15 cellular contexts compared by ENCODE assay signal in the genomic region with DNA sequence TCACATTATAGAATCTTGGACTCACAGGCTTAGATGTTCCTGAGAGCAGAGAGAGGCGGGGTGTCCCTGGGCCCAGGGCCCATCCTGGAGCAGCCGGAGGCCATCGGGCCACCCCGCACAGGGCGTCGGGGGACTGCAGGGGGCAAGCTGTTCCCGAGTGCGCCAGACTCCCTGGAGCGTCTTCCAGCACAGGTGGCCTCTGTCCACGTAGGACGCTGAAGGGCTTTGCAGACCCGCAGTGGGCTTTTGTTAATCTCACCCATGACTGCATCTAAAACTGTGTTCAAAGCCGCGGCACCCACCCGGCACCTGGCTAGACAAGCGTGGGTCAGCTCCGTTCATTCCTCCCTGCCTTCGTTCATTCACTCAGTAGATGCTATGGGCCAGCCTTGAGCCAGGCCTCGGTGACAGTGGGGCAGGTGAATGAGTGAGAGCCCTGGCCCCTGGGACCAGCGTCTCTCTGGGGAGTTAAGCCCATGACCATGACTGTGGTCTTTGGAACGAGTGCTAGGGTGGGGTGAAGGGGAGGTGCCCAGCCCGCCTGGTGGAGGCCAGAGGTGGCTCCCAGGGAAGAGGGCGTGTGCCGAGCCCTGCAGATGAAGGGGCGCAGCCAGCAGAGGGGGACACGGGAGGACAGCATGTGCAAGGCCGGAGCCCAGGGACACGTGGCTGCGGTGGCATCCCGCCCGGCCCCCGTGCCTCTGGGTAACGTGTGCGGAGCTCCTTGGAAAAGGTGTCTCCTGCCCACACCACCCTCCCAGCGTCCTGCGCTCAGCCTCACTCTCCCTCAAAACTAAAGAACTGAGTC.
"Had no signal": no experiment of that assay in that cellular context is flagged by ENCODE, and none has a peak within 500 bp of the region (broad histone marks: within the 10 kb centered on the region; RNA-seq: fewer than 3 reads in every experiment).

No MANE protein-coding gene starts in this region.

- H3K36me3 ChIP-seq: breast epithelium, esophagus muscularis mucosa, SJSA1 had no signal

- H3K4me3 Mint-ChIP-seq: activated CD8-positive, alpha-beta T cell treated with anti-CD3 and anti-CD28 coated beads, Interleukin-2, amount 10 ng/mL, durations not matched to agents 7 days and 5 days; activated naive CD8-positive, alpha-beta T cell; type B pancreatic cell had no signal

- H3K4me3 ChIP-seq: breast epithelium, dorsolateral prefrontal cortex, esophagus muscularis mucosa, SJSA1 had no signal

- H3K9ac ChIP-seq: parathyroid adenoma had no signal

- ATAC-seq: activated CD8-positive, alpha-beta T cell treated with anti-CD3 and anti-CD28 coated beads, Interleukin-2, amount 10 ng/mL, durations not matched to agents 7 days and 5 days; left lobe of liver; right cardiac atrium had no signal

- H3K9me3 ChIP-seq: breast epithelium, esophagus muscularis mucosa, SJSA1 had no signal

- H3K9me3 Mint-ChIP-seq: type B pancreatic cell had no signal

- H3K27me3 Mint-ChIP-seq: activated naive CD8-positive, alpha-beta T cell had no signal

- H3K4me1 ChIP-seq: breast epithelium, esophagus muscularis mucosa, parathyroid adenoma had no signal

- H3K36me3 Mint-ChIP-seq: activated naive CD8-positive, alpha-beta T cell; type B pancreatic cell had no signal

- H3K27ac ChIP-seq: breast epithelium, dorsolateral prefrontal cortex, esophagus muscularis mucosa, parathyroid adenoma, SJSA1 had no signal

- H3K79me2 ChIP-seq: parathyroid adenoma had no signal

- H3K27me3 ChIP-seq: breast epithelium, dorsolateral prefrontal cortex, SJSA1 had no signal

- H3K27ac Mint-ChIP-seq: activated CD8-positive, alpha-beta T cell treated with anti-CD3 and anti-CD28 coated beads, Interleukin-2, amount 10 ng/mL, durations not matched to agents 7 days and 5 days; activated naive CD8-positive, alpha-beta T cell; type B pancreatic cell had no signal

- H2AFZ ChIP-seq: parathyroid adenoma had no signal

- DNase-seq: activated CD4-positive, alpha-beta T cell treated with anti-CD3 and anti-CD28 coated beads for 1 hour; activated CD8-positive, alpha-beta T cell treated with anti-CD3 and anti-CD28 coated beads, Interleukin-2, amount 10 ng/mL, durations not matched to agents 7 days and 5 days; anterior cingulate cortex; stimulated activated CD4-positive, alpha-beta T cell treated with anti-CD3 and anti-CD28 coated beads, Interleukin-12 subunit alpha, Interleukin-12 subunit beta, amount 100 ng/mL, for 4 hours; stimulated activated CD4-positive, alpha-beta T cell treated with anti-CD3 and anti-CD28 coated beads, Interleukin-2, amount 100 ng/mL, for 48 hours; stimulated activated naive CD4-positive, alpha-beta T cell treated with Interleukin-2 at 50 U/mL for 16 hours had no signal
